ENCODE assay signal across 13 cellular contexts in genomic region chr4:101135371-101136010, GRCh38.
A peak's percentile ranks its signal among the peaks of the same experiment; 100 is the strongest.
DNase-seq lines count a peak whose midpoint lies in the region; ATAC-seq and FAIRE-seq lines count a peak whose summit lies in the region.
"Had no signal": no experiment of that assay in that cellular context is flagged by ENCODE, and none has a peak within 500 bp of the region (broad histone marks: within the 10 kb centered on the region; RNA-seq: fewer than 3 reads in every experiment).

No MANE protein-coding gene starts in this region.

- no peaks in the 10 kb centered on the region for H3K79me2 ChIP-seq in mesendoderm (ENCODE audit: control insufficient read depth, insufficient read depth, low read length)

- no peak overlapping the region for H3K18ac ChIP-seq in mesendoderm (ENCODE audit: low read length)

- CTCF ChIA-PET in CD4-positive, alpha-beta memory T cell (lab: Charles Lee; ENCODE audit: partially characterized antibody), result no interaction called here

- peak overlapping the region; percentile 5 to 86 (median 66) for H3K4me3 Mint-ChIP-seq in CD4-positive, alpha-beta memory T cell
- H3K4me3 Mint-ChIP-seq in central memory CD8-positive, alpha-beta T cell, result peak overlapping the region; percentile 51

- POLR2A ChIA-PET in CD4-positive, alpha-beta memory T cell (lab: Charles Lee; ENCODE audit: partially characterized antibody), result no interaction called here

- peaks cover 0 to 16% (median 3%) of the 10 kb centered on the region in 8 donors for H3K9me3 Mint-ChIP-seq in CD4-positive, alpha-beta memory T cell
- no peaks in the 10 kb centered on the region for H3K9me3 Mint-ChIP-seq in central memory CD8-positive, alpha-beta T cell

- intact Hi-C loops in CD4-positive, alpha-beta memory T cell (cut with micrococcal nuclease), result no loop called here

- no peak overlapping the region for H3K9ac ChIP-seq in mesendoderm (ENCODE audit: low read length)

- no peak overlapping the region for H3K23ac ChIP-seq in mesendoderm (ENCODE audit: low read length)

- H3K27ac ChIP-seq in CD4-positive, alpha-beta memory T cell (ENCODE audit: low read depth, low read length), result no peak overlapping the region
- no peak overlapping the region for H3K27ac ChIP-seq in mesendoderm (ENCODE audit: low read depth, low read length)
- H3K27ac ChIP-seq: gastroesophageal sphincter had no signal

- H3K4ac ChIP-seq in mesendoderm (ENCODE audit: low read depth, low read length), result no peak overlapping the region

- peaks cover 8 to 9% of the 10 kb centered on the region in 2 donors for H3K36me3 Mint-ChIP-seq in CD4-positive, alpha-beta memory T cell
- no peaks in the 10 kb centered on the region for H3K36me3 Mint-ChIP-seq in central memory CD8-positive, alpha-beta T cell (ENCODE audit: insufficient read depth)

- H3K79me1 ChIP-seq in mesendoderm (ENCODE audit: low read length), result no peaks in the 10 kb centered on the region

- H3K36me3 ChIP-seq in CD4-positive, alpha-beta memory T cell (ENCODE audit: insufficient read depth, low read length), result no peaks in the 10 kb centered on the region
- H3K36me3 ChIP-seq in mesendoderm (ENCODE audit: control insufficient read depth, insufficient read depth, low read length), result no peaks in the 10 kb centered on the region
- H3K36me3 ChIP-seq: gastroesophageal sphincter had no signal

- H4K8ac ChIP-seq in mesendoderm (ENCODE audit: low read depth, low read length), result no peak overlapping the region

- no peak overlapping the region for H4K5ac ChIP-seq in mesendoderm (ENCODE audit: low read length)

- H3K4me1 Mint-ChIP-seq in CD4-positive, alpha-beta memory T cell, result peaks cover 37 to 62% (median 47%) of the 10 kb centered on the region in 4 donors
- peaks cover 61% of the 10 kb centered on the region for H3K4me1 Mint-ChIP-seq in central memory CD8-positive, alpha-beta T cell

- no peak overlapping the region for H2BK15ac ChIP-seq in mesendoderm (replicated peaks; ENCODE audit: low read depth)

- no peak overlapping the region for H2AK5ac ChIP-seq in mesendoderm (ENCODE audit: low read length)

- peak overlapping the region in 4 of 7 donors; percentile 13 to 82 (median 24) for H3K27ac Mint-ChIP-seq in CD4-positive, alpha-beta memory T cell
- peak overlapping the region; percentile 42 for H3K27ac Mint-ChIP-seq in central memory CD8-positive, alpha-beta T cell (ENCODE audit: low read depth)

- no peak overlapping the region for H3K56ac ChIP-seq in mesendoderm (ENCODE audit: low read length)

- FAIRE-seq in urothelium cell line (lab: Jason Lieb, UNC), result no peak
- FAIRE-seq: astrocyte, TTC549 had no signal

- no peak overlapping the region for H3K4me3 ChIP-seq in CD4-positive, alpha-beta memory T cell (ENCODE audit: low read length in 2 of 2)
- no peak overlapping the region for H3K4me3 ChIP-seq in mesendoderm (ENCODE audit: low read length)
- H3K4me3 ChIP-seq: gastroesophageal sphincter had no signal

- H3K9me3 ChIP-seq in CD4-positive, alpha-beta memory T cell (ENCODE audit: control insufficient read depth in 1 of 2, low read length in 2 of 2), result no peaks in the 10 kb centered on the region
- H3K9me3 ChIP-seq: gastroesophageal sphincter had no signal

- H2BK120ac ChIP-seq in mesendoderm (ENCODE audit: low read depth, low read length), result no peak overlapping the region

- H2BK5ac ChIP-seq in mesendoderm (ENCODE audit: low read length), result no peak overlapping the region

- no peaks in the 10 kb centered on the region for H3K27me3 ChIP-seq in CD4-positive, alpha-beta memory T cell (ENCODE audit: insufficient read depth, low read length)
- H3K27me3 ChIP-seq in mesendoderm (ENCODE audit: insufficient read depth, low read length, poor library complexity), result no peaks in the 10 kb centered on the region
- H3K27me3 ChIP-seq: gastroesophageal sphincter had no signal

- ATAC-seq in GM19372 (IDR thresholded peaks at IDR 0.05; ENCODE audit: low read depth, unreplicated experiment) (peak; percentile 70), HG03175 (IDR thresholded peaks at IDR 0.05; ENCODE audit: unreplicated experiment) (peak; percentile 81)
- peak; percentile 54 for ATAC-seq in central memory CD8-positive, alpha-beta T cell (replicated peaks; ENCODE audit: extremely low read depth, poor library complexity, severe bottlenecking)
- ATAC-seq: gastroesophageal sphincter had no signal

- H3K4me1 ChIP-seq in CD4-positive, alpha-beta memory T cell (ENCODE audit: insufficient read depth, low read length), result peaks cover 16% of the 10 kb centered on the region
- H3K4me1 ChIP-seq in mesendoderm (ENCODE audit: control insufficient read depth, low read depth, low read length), result peaks cover 3% of the 10 kb centered on the region

- no peaks in the 10 kb centered on the region for H3K27me3 Mint-ChIP-seq in CD4-positive, alpha-beta memory T cell
- no peaks in the 10 kb centered on the region for H3K27me3 Mint-ChIP-seq in central memory CD8-positive, alpha-beta T cell

- WGBS in mesendoderm (ENCODE audit: extremely low coverage, insufficient coverage, low lambda C conversion rate), result no CpG with 5 or more reads among the region's 3 CpGs

- no peak for DNase-seq in CD4-positive, alpha-beta memory T cell
- no peak for DNase-seq in central memory CD8-positive, alpha-beta T cell (ENCODE audit: low spot score in 2 of 2)
- DNase-seq in mesendoderm, result no peak
- no peak for DNase-seq in iPS-NIHi11 (ENCODE audit: low spot score)
- DNase-seq in urothelium cell line (ENCODE audit: low spot score), result no peak
- no peak for DNase-seq in retina
- DNase-seq: NCI-H2081 treated with DMSO at 0.1 percent for 48 hours; stimulated activated CD4-positive, alpha-beta T cell treated with anti-CD3 and anti-CD28 coated beads, Interleukin-2, amount 100 ng/mL, for 48 hours had no signal

- no peak overlapping the region for H3K4me2 ChIP-seq in mesendoderm (ENCODE audit: low read length)
